Comparison of ENCODE assay signal across 8 cellular contexts in the genomic region with DNA sequence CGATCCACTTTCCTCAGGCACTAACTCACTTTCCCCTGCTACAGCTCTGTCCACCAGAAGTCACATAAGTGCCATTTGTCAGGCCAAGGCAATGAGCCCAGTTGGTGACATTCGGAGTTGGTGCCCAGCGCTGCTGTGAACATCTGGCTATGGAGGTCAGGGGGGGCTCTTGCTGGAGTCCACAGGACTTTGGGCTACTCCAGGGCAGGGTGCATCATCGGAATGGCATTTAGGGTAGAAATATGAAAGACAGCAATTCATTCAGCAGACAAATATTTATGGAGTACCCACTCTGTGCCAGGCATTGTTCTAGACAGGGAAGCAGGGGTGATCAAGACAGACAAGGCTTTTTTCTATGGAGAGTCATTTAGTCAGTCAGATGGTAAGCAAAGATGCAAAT. TPM values are rescaled to one million over a fixed set of nuclear protein-coding genes. Genes with fewer than 3 reads are reported as not detected.
A peak's percentile ranks its signal among the peaks of the same experiment; 100 is the strongest.
DNase-seq lines count a peak whose midpoint lies in the region; ATAC-seq, FAIRE-seq and TF ChIP-seq lines count a peak whose summit lies in the region.

No MANE protein-coding gene starts in this region.

- DNase-seq in A673 (ENCODE audit: low spot score), result no peak
- peak; percentile 47 for DNase-seq in chondrocyte (ENCODE audit: low spot score)
- DNase-seq in midbrain (lab: John Stamatoyannopoulos, UW), result peak; percentile 76
- DNase-seq in stimulated activated CD4-positive, alpha-beta T cell treated with anti-CD3 and anti-CD28 coated beads, Interleukin-1b, Interleukin-23, amount 100 ng/mL, for 48 hours, result no peak
- no peak for DNase-seq in kidney
- no peak for DNase-seq in DMS114 treated with DMSO at 0.1 percent for 48 hours (lab: John Stamatoyannopoulos, UW; ENCODE audit: unreplicated experiment)

- H3K9ac ChIP-seq in kidney (ENCODE audit: low read length in 2 of 2), result no peak overlapping the region

- H3K4me1 ChIP-seq in A673 (ENCODE audit: insufficient read depth, low read length, poor library complexity, severe bottlenecking) (peaks cover 27% of the 10 kb centered on the region), kidney (ENCODE audit: control insufficient read depth in 1 of 2, insufficient read depth in 1 of 2, low read depth in 1 of 2, low read length in 2 of 2) (peaks cover 12 to 15% of the 10 kb centered on the region in 2 donors)

- peak overlapping the region; percentile 84 for H3K4me3 ChIP-seq in A673 (ENCODE audit: low read depth, low read length, poor library complexity, severe bottlenecking)
- no peak overlapping the region for H3K4me3 ChIP-seq in kidney (ENCODE audit: low read length in 2 of 2)

- ATAC-seq in HG02981 (IDR thresholded peaks at IDR 0.05; ENCODE audit: unreplicated experiment), result no peak

- TF ChIP-seq CTCF in A673 (conservative IDR thresholded peaks at IDR 0.05; ENCODE audit: low read depth, low read length) (no peak), chondrocyte (IDR thresholded peaks at IDR 0.05) (no peak), kidney (IDR thresholded peaks at IDR 0.05; ENCODE audit: borderline replicate concordance, extremely low read depth, insufficient read depth) (no peak)

- H3K27me3 ChIP-seq in A673 (replicated peaks; ENCODE audit: insufficient read depth, low read depth, low read length, poor library complexity), result no peaks in the 10 kb centered on the region

- H3K36me3 Mint-ChIP-seq in IgD-negative memory B cell (peaks cover 1% of the 10 kb centered on the region), chondrocyte (ENCODE audit: low read depth) (no peaks in the 10 kb centered on the region)

- H3K4me1 Mint-ChIP-seq in IgD-negative memory B cell (peaks cover 14 to 31% (median 26%) of the 10 kb centered on the region in 3 donors), chondrocyte (ENCODE audit: low read depth) (peaks cover 53% of the 10 kb centered on the region)

- H3K27ac Mint-ChIP-seq in IgD-negative memory B cell (peak overlapping the region; percentile 71 to 80 (median 80)), chondrocyte (ENCODE audit: unreplicated experiment) (peak overlapping the region; percentile 50)

- H3K9me3 ChIP-seq in A673 (ENCODE audit: low read depth, low read length, poor library complexity, severe bottlenecking) (no peaks in the 10 kb centered on the region), kidney (ENCODE audit: control insufficient read depth in 1 of 2, low read length in 2 of 2) (no peaks in the 10 kb centered on the region)

- H3K4me3 Mint-ChIP-seq in IgD-negative memory B cell, result peak overlapping the region; percentile 42 to 98 (median 64)
- peak overlapping the region; percentile 99 for H3K4me3 Mint-ChIP-seq in chondrocyte (ENCODE audit: unreplicated experiment)

- no peaks in the 10 kb centered on the region for H3K27me3 Mint-ChIP-seq in IgD-negative memory B cell
- no peaks in the 10 kb centered on the region for H3K27me3 Mint-ChIP-seq in chondrocyte (ENCODE audit: low read depth)

- POLR2A ChIA-PET in A673 (lab: Charles Lee; ENCODE audit: low non-redundant PET), result no interaction called here

- no peak for FAIRE-seq in kidney (lab: Jason Lieb, UNC)

- H3K36me3 ChIP-seq in A673 (ENCODE audit: insufficient read depth, low read length, poor library complexity, severe bottlenecking) (peaks cover 5% of the 10 kb centered on the region), kidney (ENCODE audit: control insufficient read depth in 1 of 2, insufficient read depth in 2 of 2, low read length in 2 of 2) (no peaks in the 10 kb centered on the region)

- peaks cover 0 to 3% (median 0%) of the 10 kb centered on the region in 3 donors for H3K9me3 Mint-ChIP-seq in IgD-negative memory B cell
- H3K9me3 Mint-ChIP-seq in chondrocyte (ENCODE audit: low read depth), result no peaks in the 10 kb centered on the region

- intact Hi-C loops in A673 (cut with micrococcal nuclease; ENCODE audit: unreplicated experiment) (no loop called here), kidney (cut with DNase I) (no loop called here)

- CTCF ChIA-PET in A673 (lab: Charles Lee), result no interaction called here

- H3K27ac ChIP-seq in A673 (ENCODE audit: low read depth, low read length, poor library complexity, severe bottlenecking) (no peak overlapping the region), kidney (ENCODE audit: low read depth in 2 of 2, low read length in 2 of 2) (no peak overlapping the region)

- BruUV-seq in A673 (replicated peaks; lab: Mats Ljungman, UMichigan), result no TSS peak

RNA-seq across cellular contexts. Expression of a gene that starts 1.5 kb away (rescaled TPM):
- total RNA-seq in A673 (2021) (268 and 274 TPM in 2 replicates), chondrocyte (71.8 to 91.4 TPM (median 82.5 TPM) in 3 replicates), kidney (82.3 TPM)
- polyA plus RNA-seq in IgD-negative memory B cell (184 TPM), kidney (ENCODE audit: insufficient read depth, low read depth, low replicate concordance) (57.0 TPM)

RNA-seq across cellular contexts. Expression of a gene that starts 55.3 kb away (rescaled TPM):
- total RNA-seq in A673 (2021), result 1.0 and 1.1 TPM in 2 replicates
- 441 TPM for polyA plus RNA-seq in IgD-negative memory B cell
- 1.2 to 1.3 TPM (median 1.2 TPM) in 3 replicates for total RNA-seq in chondrocyte
- total RNA-seq in kidney, result 7.1 TPM
- polyA plus RNA-seq in kidney (ENCODE audit: insufficient read depth, low read depth, low replicate concordance), result 4.7 TPM

Comparison
In these comparisons a context has a peak if more than half of its experiments do, and no peak if none do; other contexts are left out.
1. DNase-seq: peak in chondrocyte (single experiment) and midbrain (single experiment); none in A673 (single experiment), stimulated activated CD4-positive, alpha-beta T cell treated with anti-CD3 and anti-CD28 coated beads, Interleukin-1b, Interleukin-23, amount 100 ng/mL, for 48 hours (single experiment), kidney (single experiment) and DMS114 treated with DMSO at 0.1 percent for 48 hours (single experiment).